ENCODE assay signal across 7 cellular contexts in genomic region chr2:16608661-16609643, GRCh38. TPM values are rescaled to one million over a fixed set of nuclear protein-coding genes. Genes with fewer than 3 reads are reported as not detected.
DNase-seq lines count a peak whose midpoint lies in the region; ATAC-seq, FAIRE-seq and TF ChIP-seq lines count a peak whose summit lies in the region.

No MANE protein-coding gene starts in this region.

- no peak overlapping the region for H3K27ac Mint-ChIP-seq in T-helper 17 cell

- peak overlapping the region; percentile 50 to 60 for H3K4me3 ChIP-seq in ascending aorta

- DNase-seq in GM12891 (ENCODE audit: insufficient read length, low spot score) = peak; percentile 53
- peak; percentile 70 for DNase-seq in NCI-H1105 treated with DMSO at 0.1 percent for 48 hours (lab: John Stamatoyannopoulos, UW)
- peak; percentile 49 to 82 (median 58) for DNase-seq in T-helper 17 cell
- peak; percentile 49 to 89 for DNase-seq in ascending aorta (ENCODE audit: low spot score in 2 of 2)
- DNase-seq in hippocampal formation (lab: John Stamatoyannopoulos, UW) = peak; percentile 78 to 81
- DNase-seq in retina = peak; percentile 95

- no peak overlapping the region for H3K27ac ChIP-seq in ascending aorta

- H3K9me3 ChIP-seq in T-helper 17 cell (ENCODE audit: control insufficient read depth, low read length, poor library complexity, severe bottlenecking) = no peaks in the 10 kb centered on the region
- H3K9me3 ChIP-seq in ascending aorta = no peaks in the 10 kb centered on the region

- peak; percentile 77 to 96 (median 95) for TF ChIP-seq CTCF in ascending aorta (IDR thresholded peaks at IDR 0.05)

- no peaks in the 10 kb centered on the region for H3K27me3 ChIP-seq in ascending aorta

- ATAC-seq in HG02763 (IDR thresholded peaks at IDR 0.05; ENCODE audit: unreplicated experiment) = peak; percentile 89
- peak; percentile 95 for ATAC-seq in T-helper 17 cell

- peaks cover 11% of the 10 kb centered on the region for H3K27me3 Mint-ChIP-seq in T-helper 17 cell

- no peak for TF ChIP-seq POLR2A in GM12891 (IDR thresholded peaks at IDR 0.05; ENCODE audit: low read depth, low read length)

- intact Hi-C loops in ascending aorta (cut with DNase I) = loop anchor here (2.0 to 10.0 kb wide), 4 partner anchors 56 to 972 kb away; partner anchors contain the start of gene MYCN

- peaks cover 4% of the 10 kb centered on the region for H3K36me3 Mint-ChIP-seq in T-helper 17 cell (ENCODE audit: low read depth)

- peaks cover 0 to 3% of the 10 kb centered on the region in 2 donors for H3K36me3 ChIP-seq in ascending aorta

- FAIRE-seq in GM12891 (lab: Jason Lieb, UNC) = peak; percentile 80

- peaks cover 7% of the 10 kb centered on the region for H3K4me1 Mint-ChIP-seq in T-helper 17 cell

- H3K4me3 Mint-ChIP-seq in T-helper 17 cell = peak overlapping the region; percentile 81

- H3K4me1 ChIP-seq in ascending aorta = peaks cover 0 to 3% of the 10 kb centered on the region in 2 donors

TF ChIP-seq in GM12891, 5 proteins besides CTCF, POLR2A, EP300 and RAD21:
- TF ChIP-seq POLR2AphosphoS5 (IDR thresholded peaks at IDR 0.05; ENCODE audit: low read depth, low read length) (no peak), POU2F2 (IDR thresholded peaks at IDR 0.05; ENCODE audit: low read depth, low read length) (0 out of 2 replicates have a peak, but pooled peaks have one; percentile 26), SPI1 (IDR thresholded peaks at IDR 0.05; ENCODE audit: low read depth, low read length) (no peak), PAX5 (IDR thresholded peaks at IDR 0.05; ENCODE audit: insufficient read depth, low read length, severe bottlenecking) (no peak), TAF1 (IDR thresholded peaks at IDR 0.05; ENCODE audit: low read depth, low read length) (no peak)

RNA-seq across cellular contexts. Expression of gene CYRIA, which starts 56.7 kb away (rescaled TPM):
- 0.15 TPM for polyA plus RNA-seq in GM12891 (2012; ENCODE audit: low read depth, missing spikeins)
- 1 to 10 TPM in 1 of 2 donors, under 1 TPM in 1; 0.68 to 2.4 TPM for total RNA-seq in T-helper 17 cell
- total RNA-seq in ascending aorta = 7.1 TPM
